Comparison of ENCODE assay signal across 13 cellular contexts in the genomic region with DNA sequence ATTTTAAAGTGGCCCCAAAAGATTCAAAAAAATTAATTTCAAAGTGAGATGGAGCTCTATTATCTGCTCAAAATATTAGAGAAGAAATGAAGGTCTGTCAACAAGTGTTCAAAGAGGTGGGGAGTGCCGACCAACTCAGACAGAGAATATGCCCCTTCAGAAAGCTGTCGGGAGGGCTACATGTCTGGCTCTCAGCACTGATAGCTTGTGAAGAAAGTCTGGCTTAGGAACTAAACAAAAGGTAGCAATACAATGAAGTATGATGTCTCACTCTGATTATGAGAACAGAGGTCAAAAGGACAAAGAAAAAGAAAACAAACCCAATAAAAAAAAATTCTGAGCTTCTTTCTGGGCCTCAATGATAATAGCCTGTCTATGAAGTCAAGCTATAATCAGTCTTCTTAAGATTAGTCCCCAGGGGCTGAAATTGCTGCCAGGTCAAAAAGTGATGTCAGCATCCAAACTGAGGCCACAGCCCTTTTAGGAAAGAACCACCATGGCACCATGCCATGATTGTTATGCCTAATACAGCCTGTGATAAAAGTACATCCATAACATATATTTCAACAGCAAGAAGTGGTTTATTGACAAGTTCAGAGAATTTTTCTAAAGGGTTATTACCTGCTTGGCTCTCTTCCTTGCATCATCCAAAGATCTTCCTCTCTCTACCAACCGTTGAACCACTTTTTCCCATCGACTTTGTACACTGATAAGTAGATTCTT.
DNase-seq lines count a peak whose midpoint lies in the region; ATAC-seq and TF ChIP-seq lines count a peak whose summit lies in the region.
"Had no signal": no experiment of that assay in that cellular context is flagged by ENCODE, and none has a peak within 500 bp of the region (broad histone marks: within the 10 kb centered on the region; RNA-seq: fewer than 3 reads in every experiment).

No MANE protein-coding gene starts in this region.

- TF ChIP-seq CTCF in astrocyte of the spinal cord (IDR thresholded peaks at IDR 0.05; ENCODE audit: low read depth, low read length): no peak
- no peak for TF ChIP-seq CTCF in CD8-positive, alpha-beta T cell (IDR thresholded peaks at IDR 0.05)

- H3K4me1 ChIP-seq in rectal smooth muscle tissue (ENCODE audit: control insufficient read depth, insufficient read depth, low read length): peaks cover 19% of the 10 kb centered on the region
- H3K4me1 ChIP-seq in CD8-positive, alpha-beta T cell (ENCODE audit: insufficient read depth, low read length): no peaks in the 10 kb centered on the region
- H3K4me1 ChIP-seq: pancreas had no signal

- no peaks in the 10 kb centered on the region for H3K4me1 Mint-ChIP-seq in CD8-positive, alpha-beta T cell (ENCODE audit: low read depth)
- H3K4me1 Mint-ChIP-seq: CD4-positive, CD25-positive, alpha-beta regulatory T cell had no signal

- no peaks in the 10 kb centered on the region for H3K27me3 Mint-ChIP-seq in CD8-positive, alpha-beta T cell (ENCODE audit: low read depth)
- H3K27me3 Mint-ChIP-seq: CD4-positive, CD25-positive, alpha-beta regulatory T cell had no signal

- CTCF ChIA-PET in CD8-positive, alpha-beta T cell (lab: Charles Lee): no interaction called here

- no peak overlapping the region for H3K9ac ChIP-seq in rectal smooth muscle tissue (ENCODE audit: low read length)

- H3K9me3 ChIP-seq in CD8-positive, alpha-beta T cell (ENCODE audit: low read length): no peaks in the 10 kb centered on the region
- H3K9me3 ChIP-seq: pancreas had no signal

- POLR2A ChIA-PET in CD8-positive, alpha-beta T cell (lab: Charles Lee): no interaction called here

- no peak overlapping the region for H3K4me3 Mint-ChIP-seq in CD8-positive, alpha-beta T cell
- H3K4me3 Mint-ChIP-seq: activated CD8-positive, alpha-beta T cell treated with anti-CD3 and anti-CD28 coated beads, Interleukin-2, amount 10 ng/mL, durations not matched to agents 7 days and 5 days; CD4-positive, CD25-positive, alpha-beta regulatory T cell had no signal

- DNase-seq in HCEC 1CT (peak; percentile 2), astrocyte of the spinal cord (ENCODE audit: low read depth, low spot score) (peak; percentile 32), Right ventricle myocardium inferior (ENCODE audit: missing footprints) (no peak), NCI-H524 (lab: John Stamatoyannopoulos, UW) (no peak)
- no peak for DNase-seq in CD8-positive, alpha-beta T cell
- DNase-seq in activated effector memory CD4-positive, alpha-beta T cell treated with Interleukin-2 at 50 U/mL for 16 hours: no peak
- DNase-seq: activated CD8-positive, alpha-beta T cell treated with anti-CD3 and anti-CD28 coated beads, Interleukin-2, amount 10 ng/mL, durations not matched to agents 7 days and 5 days; CD4-positive, CD25-positive, alpha-beta regulatory T cell; kidney; NCI-H748 treated with DMSO at 0.1 percent for 48 hours; pancreas had no signal

- no peaks in the 10 kb centered on the region for H3K27me3 ChIP-seq in rectal smooth muscle tissue (ENCODE audit: control insufficient read depth, insufficient read depth, low read length)
- H3K27me3 ChIP-seq in CD8-positive, alpha-beta T cell (ENCODE audit: insufficient read depth, low read length): no peaks in the 10 kb centered on the region
- H3K27me3 ChIP-seq: pancreas had no signal

- no peak overlapping the region for H3K27ac Mint-ChIP-seq in CD8-positive, alpha-beta T cell
- H3K27ac Mint-ChIP-seq: activated CD8-positive, alpha-beta T cell treated with anti-CD3 and anti-CD28 coated beads, Interleukin-2, amount 10 ng/mL, durations not matched to agents 7 days and 5 days had no signal

- intact Hi-C loops in Right ventricle myocardium inferior (cut with DNase I): loop anchor here (5.0 kb wide), 1 partner anchor 51 kb away; no protein-coding TSS in a partner anchor
- intact Hi-C loops in CD8-positive, alpha-beta T cell (cut with DNase I, micrococcal nuclease): no loop called here

- in situ Hi-C loops in astrocyte of the spinal cord (cut with HindIII; ENCODE audit: low sequenced_read_pairs): no loop called here

- H3K27ac ChIP-seq in rectal smooth muscle tissue (ENCODE audit: low read depth, low read length): peak overlapping the region; percentile 75
- H3K27ac ChIP-seq in CD8-positive, alpha-beta T cell (ENCODE audit: low read depth, low read length): no peak overlapping the region
- H3K27ac ChIP-seq: pancreas had no signal

- no peaks in the 10 kb centered on the region for H3K9me3 Mint-ChIP-seq in CD8-positive, alpha-beta T cell
- H3K9me3 Mint-ChIP-seq: CD4-positive, CD25-positive, alpha-beta regulatory T cell had no signal

- peaks cover 10% of the 10 kb centered on the region for H3K36me3 ChIP-seq in rectal smooth muscle tissue (ENCODE audit: control insufficient read depth, insufficient read depth, low read length)
- no peaks in the 10 kb centered on the region for H3K36me3 ChIP-seq in CD8-positive, alpha-beta T cell (ENCODE audit: insufficient read depth, low read length)

- no peak overlapping the region for H3K4me3 ChIP-seq in astrocyte of the spinal cord (ENCODE audit: low read depth, low read length)
- H3K4me3 ChIP-seq in rectal smooth muscle tissue (ENCODE audit: low read length): no peak overlapping the region
- no peak overlapping the region for H3K4me3 ChIP-seq in CD8-positive, alpha-beta T cell (ENCODE audit: low read depth, low read length)
- H3K4me3 ChIP-seq: pancreas had no signal

- no peaks in the 10 kb centered on the region for H3K36me3 Mint-ChIP-seq in CD8-positive, alpha-beta T cell

- ATAC-seq in Right ventricle myocardium inferior: peak; percentile 57
- no peak for ATAC-seq in CD8-positive, alpha-beta T cell
- ATAC-seq in GM18519 (IDR thresholded peaks at IDR 0.05; ENCODE audit: low FRiP score, unreplicated experiment): no peak
- ATAC-seq: activated CD8-positive, alpha-beta T cell treated with anti-CD3 and anti-CD28 coated beads, Interleukin-2, amount 10 ng/mL, durations not matched to agents 7 days and 5 days; pancreas had no signal

Comparison
In these comparisons a context has a peak if more than half of its experiments do, and no peak if none do; other contexts are left out.
1. DNase-seq: peak in HCEC 1CT (single experiment) and astrocyte of the spinal cord (single experiment); none in Right ventricle myocardium inferior (single experiment), CD8-positive, alpha-beta T cell (0 of 7), NCI-H524 (0 of 2) and activated effector memory CD4-positive, alpha-beta T cell treated with Interleukin-2 at 50 U/mL for 16 hours (single experiment).